Comparison of ENCODE assay signal across 8 cellular contexts in the genomic region with DNA sequence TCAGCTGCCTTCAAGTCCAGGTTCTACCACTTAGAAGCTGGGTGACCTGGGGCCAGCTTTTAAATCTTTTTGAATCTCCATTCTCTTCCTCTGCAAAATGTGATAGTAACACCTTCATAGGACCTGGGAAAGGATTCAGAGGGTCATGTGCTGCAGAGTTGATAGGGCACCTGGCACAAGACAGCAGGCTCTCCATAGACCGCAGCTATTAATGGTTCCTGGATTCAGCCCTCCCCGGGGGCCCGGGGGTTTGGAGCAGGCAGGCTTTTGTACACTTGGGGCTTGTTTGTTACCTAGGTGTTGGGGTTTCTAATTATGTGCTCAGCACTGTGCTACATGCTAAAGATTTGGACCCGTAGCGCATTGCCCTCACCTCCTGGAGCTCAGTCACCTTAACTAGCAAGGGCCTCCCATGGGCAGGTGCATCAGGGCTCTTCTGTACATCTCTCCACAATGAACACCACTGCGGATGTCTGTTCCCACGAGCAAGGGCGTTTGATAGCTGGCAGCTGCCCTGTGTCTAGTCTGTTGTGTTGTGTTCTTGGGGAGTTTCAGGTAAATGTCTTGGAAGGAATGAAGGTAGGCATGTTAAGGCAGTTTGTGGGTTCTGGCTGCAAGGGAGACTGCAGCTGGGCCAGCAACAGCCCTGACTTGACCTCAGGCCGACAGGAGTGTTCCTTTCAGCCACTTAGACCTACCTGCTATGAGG. TPM values are rescaled to one million over a fixed set of nuclear protein-coding genes. Genes with fewer than 3 reads are reported as not detected.
DNase-seq lines count a peak whose midpoint lies in the region; ATAC-seq and TF ChIP-seq lines count a peak whose summit lies in the region.

No MANE protein-coding gene starts in this region.

- dilution Hi-C loops in IMR-90 (cut with HindIII; ENCODE audit: low sequenced_read_pairs, unreplicated experiment), result no loop called here

- no peak overlapping the region for H3K4ac ChIP-seq in IMR-90 (ENCODE audit: low read depth, low read length)

- peaks cover 100% of the 10 kb centered on the region for H4K20me1 ChIP-seq in IMR-90 (ENCODE audit: insufficient read depth, low read length)

- no peak overlapping the region for H4K5ac ChIP-seq in IMR-90 (ENCODE audit: low read depth, low read length)

- peaks cover 49% of the 10 kb centered on the region for H3K9me1 ChIP-seq in IMR-90 (ENCODE audit: insufficient read depth, low read length)

- no peak overlapping the region for H2BK20ac ChIP-seq in IMR-90 (ENCODE audit: low read depth, low read length)

- H3K4me3 Mint-ChIP-seq in activated CD8-positive, alpha-beta T cell treated with anti-CD3 and anti-CD28 coated beads, Interleukin-2, amount 10 ng/mL, durations not matched to agents 7 days and 5 days, result peak overlapping the region; percentile 76

- DNase-seq in IMR-90 (no peak), right atrium auricular region (ENCODE audit: low spot score) (no peak), D341Med (ENCODE audit: low spot score) (no peak), NCI-H1105 treated with DMSO at 0.1 percent for 48 hours (lab: John Stamatoyannopoulos, UW) (no peak)
- DNase-seq in activated CD8-positive, alpha-beta T cell treated with anti-CD3 and anti-CD28 coated beads, Interleukin-2, amount 10 ng/mL, durations not matched to agents 7 days and 5 days, result peak; percentile 36
- DNase-seq in stimulated activated CD4-positive, alpha-beta T cell treated with anti-CD3 and anti-CD28 coated beads, Interleukin-1b, Interleukin-23, amount 100 ng/mL, for 48 hours, result no peak

- no peak overlapping the region for H2AK5ac ChIP-seq in IMR-90 (ENCODE audit: low read depth, low read length)

- peak overlapping the region; percentile 24; the same call in 1 of the 2 replicates for H3K27ac ChIP-seq in IMR-90 (ENCODE audit: insufficient read depth, low read length)
- peak overlapping the region; percentile 74 to 86 for H3K27ac ChIP-seq in right atrium auricular region
- H3K27ac ChIP-seq in skeletal muscle tissue (ENCODE audit: low read depth, low read length), result peak overlapping the region; percentile 64

- H3K36me3 ChIP-seq in IMR-90 (ENCODE audit: control insufficient read depth, insufficient read depth, low read length), result no peaks in the 10 kb centered on the region
- no peaks in the 10 kb centered on the region for H3K36me3 ChIP-seq in right atrium auricular region
- H3K36me3 ChIP-seq in skeletal muscle tissue (ENCODE audit: control insufficient read depth in 3 of 3, insufficient read depth in 3 of 3, low read length in 3 of 3), result no peaks in the 10 kb centered on the region

- no peak overlapping the region for H3K4me3 ChIP-seq in IMR-90 (ENCODE audit: insufficient read depth, low read depth, low read length)
- peak overlapping the region in 1 of 2 donors; percentile 25 for H3K4me3 ChIP-seq in right atrium auricular region
- H3K4me3 ChIP-seq in skeletal muscle tissue (ENCODE audit: low read length in 3 of 3), result peak overlapping the region; percentile 5 to 61 (median 28)

- H3K36me3 Mint-ChIP-seq in activated CD8-positive, alpha-beta T cell treated with anti-CD3 and anti-CD28 coated beads, Interleukin-2, amount 10 ng/mL, durations not matched to agents 7 days and 5 days (ENCODE audit: low read depth), result peaks cover 44% of the 10 kb centered on the region

- H2BK120ac ChIP-seq in IMR-90 (ENCODE audit: low read depth, low read length), result no peak overlapping the region

- H3K56ac ChIP-seq in IMR-90 (ENCODE audit: extremely low read depth, insufficient read depth, low read length), result no peak overlapping the region

- H3K9me3 Mint-ChIP-seq in activated CD8-positive, alpha-beta T cell treated with anti-CD3 and anti-CD28 coated beads, Interleukin-2, amount 10 ng/mL, durations not matched to agents 7 days and 5 days (ENCODE audit: insufficient read depth), result no peaks in the 10 kb centered on the region

- H3K27ac Mint-ChIP-seq in activated CD8-positive, alpha-beta T cell treated with anti-CD3 and anti-CD28 coated beads, Interleukin-2, amount 10 ng/mL, durations not matched to agents 7 days and 5 days, result peak overlapping the region; percentile 76

- H3K79me1 ChIP-seq in IMR-90 (ENCODE audit: low read depth in 1 of 2, low read length in 2 of 2), result peaks cover 0 to 72% of the 10 kb centered on the region in 2 experiments; a peak in 2 of 4 replicates

- in situ Hi-C loops in IMR-90 (cut with MboI; ENCODE audit: low sequenced_read_pairs), result no loop called here

- no peak for TF ChIP-seq POLR2A in IMR-90 (IDR thresholded peaks at IDR 0.05; ENCODE audit: low read depth, low read length)

- H3K23ac ChIP-seq in IMR-90 (ENCODE audit: low read depth, low read length), result peak overlapping the region; percentile 1

- peaks cover 90% of the 10 kb centered on the region for H3K4me1 Mint-ChIP-seq in activated CD8-positive, alpha-beta T cell treated with anti-CD3 and anti-CD28 coated beads, Interleukin-2, amount 10 ng/mL, durations not matched to agents 7 days and 5 days (ENCODE audit: low read depth)

- H3K14ac ChIP-seq in IMR-90 (replicated peaks; ENCODE audit: low read depth, low read length), result 0 out of 2 replicates have a peak overlapping the region, but pooled peaks have one; percentile 28

- no peak overlapping the region for H4K91ac ChIP-seq in IMR-90 (ENCODE audit: insufficient read depth, low read depth, low read length)

- TF ChIP-seq CTCF in IMR-90 (conservative IDR thresholded peaks at IDR 0.05; ENCODE audit: low read depth, low read length) (no peak), right atrium auricular region (IDR thresholded peaks at IDR 0.05) (no peak)

- H3K18ac ChIP-seq in IMR-90 (ENCODE audit: low read depth, low read length), result no peak overlapping the region

- no peak overlapping the region for H2AFZ ChIP-seq in IMR-90 (replicated peaks; ENCODE audit: low read length, poor library complexity)

- H3K27me3 ChIP-seq in IMR-90 (ENCODE audit: control insufficient read depth, insufficient read depth, low read length) (no peaks in the 10 kb centered on the region), right atrium auricular region (no peaks in the 10 kb centered on the region), skeletal muscle tissue (ENCODE audit: control insufficient read depth in 3 of 3, insufficient read depth in 3 of 3, low read length in 3 of 3) (no peaks in the 10 kb centered on the region)

- no peak overlapping the region; the same call in 1 of the 2 replicates for H3K9ac ChIP-seq in IMR-90 (ENCODE audit: low read depth, low read length)
- peak overlapping the region; percentile 42 to 68 (median 55) for H3K9ac ChIP-seq in skeletal muscle tissue (ENCODE audit: low read depth in 1 of 3, low read length in 3 of 3)

- ATAC-seq in IMR-90 (ENCODE audit: low read depth) (no peak), GM21717 (IDR thresholded peaks at IDR 0.05; ENCODE audit: unreplicated experiment) (no peak)
- ATAC-seq in activated CD8-positive, alpha-beta T cell treated with anti-CD3 and anti-CD28 coated beads, Interleukin-2, amount 10 ng/mL, durations not matched to agents 7 days and 5 days, result no peak

- no peak overlapping the region for H4K8ac ChIP-seq in IMR-90 (ENCODE audit: low read depth in 2 of 2, low read length in 2 of 2)

- H3K4me2 ChIP-seq in IMR-90 (ENCODE audit: low read depth, low read length), result peak overlapping the region; percentile 78

- H2BK15ac ChIP-seq in IMR-90 (ENCODE audit: low read depth, low read length), result no peak overlapping the region

- intact Hi-C loops in IMR-90 (cut with micrococcal nuclease), result no loop called here

- peaks cover 48% of the 10 kb centered on the region for H3K4me1 ChIP-seq in IMR-90 (ENCODE audit: control insufficient read depth, insufficient read depth, low read length)
- H3K4me1 ChIP-seq in right atrium auricular region, result peaks cover 0 to 100% of the 10 kb centered on the region in 2 donors
- H3K4me1 ChIP-seq in skeletal muscle tissue (ENCODE audit: control insufficient read depth in 3 of 3, insufficient read depth in 3 of 3, low read length in 3 of 3), result peaks cover 81 to 84% (median 82%) of the 10 kb centered on the region in 3 donors

- BruUV-seq in IMR-90 (replicated peaks; lab: Mats Ljungman, UMichigan), result no TSS peak

- TF ChIP-seq RAD21 in IMR-90 (IDR thresholded peaks at IDR 0.05; ENCODE audit: low read length), result no peak

- H2BK5ac ChIP-seq in IMR-90 (ENCODE audit: low read depth, low read length, poor library complexity, severe bottlenecking), result no peak overlapping the region

- H3K27me3 Mint-ChIP-seq in activated CD8-positive, alpha-beta T cell treated with anti-CD3 and anti-CD28 coated beads, Interleukin-2, amount 10 ng/mL, durations not matched to agents 7 days and 5 days (ENCODE audit: low read depth), result no peaks in the 10 kb centered on the region

- CTCF ChIA-PET in IMR-90 (lab: Yijun Ruan, JAX), result no interaction called here
- CTCF ChIA-PET in activated CD8-positive, alpha-beta T cell treated with anti-CD3 and anti-CD28 coated beads, Interleukin-2, amount 10 ng/mL, durations not matched to agents 7 days and 5 days (lab: Charles Lee), result interaction anchor here (0.8 to 4.5 kb wide), 14 partner anchors 9 to 334 kb away, joined by 3 to 33 read pairs (median 5); no protein-coding TSS in a partner anchor

- H3K9me3 ChIP-seq in IMR-90 (ENCODE audit: control insufficient read depth, insufficient read depth, low read length), result no peaks in the 10 kb centered on the region
- H3K9me3 ChIP-seq in right atrium auricular region, result no peaks in the 10 kb centered on the region
- H3K9me3 ChIP-seq in skeletal muscle tissue (ENCODE audit: control insufficient read depth in 3 of 3, low read length in 3 of 3), result no peaks in the 10 kb centered on the region

- no CpG with 5 or more reads among the region's 9 CpGs for WGBS in IMR-90 (ENCODE audit: extremely low coverage in 2 of 2, insufficient read length in 1 of 2), 2 experiments

- POLR2A ChIA-PET in IMR-90 (lab: Charles Lee; ENCODE audit: unreplicated experiment), result no interaction called here
- POLR2A ChIA-PET in activated CD8-positive, alpha-beta T cell treated with anti-CD3 and anti-CD28 coated beads, Interleukin-2, amount 10 ng/mL, durations not matched to agents 7 days and 5 days (lab: Charles Lee), result interaction anchor here (1.2 to 3.4 kb wide), 5 partner anchors 8 to 281 kb away, joined by 3 to 21 read pairs (median 9); a partner anchor contains a TSS

- H2AK9ac ChIP-seq in IMR-90 (replicated peaks; ENCODE audit: low read depth, low read length, poor library complexity), result no peak overlapping the region

TF ChIP-seq in IMR-90, 13 proteins besides CTCF, POLR2A, EP300 and RAD21 (continues in another document):
- TF ChIP-seq SMC3 (IDR thresholded peaks at IDR 0.05; ENCODE audit: low read depth, low read length), result no peak

RNA-seq across cellular contexts. Expression of a gene that starts 12.1 kb away (rescaled TPM):
- total RNA-seq in IMR-90 (2012; rRNA removed) (19.4 and 22.2 TPM in 2 replicates), right atrium auricular region (100 to 1,000 TPM in 1 of 2 donors, 10 to 100 TPM in 1; 76.7 to 120 TPM), skeletal muscle tissue (68.4 TPM)
- 39.1 and 46.5 TPM in 2 replicates for polyA plus RNA-seq in IMR-90 (2012; rRNA removed)
- 26.8 and 31.7 TPM in 2 replicates for polyA plus RNA-seq in IMR-90 (2012; cell fraction: cytosol; rRNA removed)
- polyA plus RNA-seq in IMR-90 (2012; cell fraction: nucleus; rRNA removed; ENCODE audit: low replicate concordance), result 111 and 118 TPM in 2 replicates
- 100 to 1,000 TPM; 215 to 216 TPM for total RNA-seq in activated CD8-positive, alpha-beta T cell treated with anti-CD3 and anti-CD28 coated beads, Interleukin-2, amount 10 ng/mL, durations not matched to agents 7 days and 5 days

Comparison
In these comparisons a context has a peak if more than half of its experiments do, and no peak if none do; other contexts are left out.
1. H3K27ac ChIP-seq: peak in every context shown above with its lines; median percentile 80 in right atrium auricular region; 64 in skeletal muscle tissue; 24 in IMR-90.